ENCODE assay signal across 9 cellular contexts in the genomic region with DNA sequence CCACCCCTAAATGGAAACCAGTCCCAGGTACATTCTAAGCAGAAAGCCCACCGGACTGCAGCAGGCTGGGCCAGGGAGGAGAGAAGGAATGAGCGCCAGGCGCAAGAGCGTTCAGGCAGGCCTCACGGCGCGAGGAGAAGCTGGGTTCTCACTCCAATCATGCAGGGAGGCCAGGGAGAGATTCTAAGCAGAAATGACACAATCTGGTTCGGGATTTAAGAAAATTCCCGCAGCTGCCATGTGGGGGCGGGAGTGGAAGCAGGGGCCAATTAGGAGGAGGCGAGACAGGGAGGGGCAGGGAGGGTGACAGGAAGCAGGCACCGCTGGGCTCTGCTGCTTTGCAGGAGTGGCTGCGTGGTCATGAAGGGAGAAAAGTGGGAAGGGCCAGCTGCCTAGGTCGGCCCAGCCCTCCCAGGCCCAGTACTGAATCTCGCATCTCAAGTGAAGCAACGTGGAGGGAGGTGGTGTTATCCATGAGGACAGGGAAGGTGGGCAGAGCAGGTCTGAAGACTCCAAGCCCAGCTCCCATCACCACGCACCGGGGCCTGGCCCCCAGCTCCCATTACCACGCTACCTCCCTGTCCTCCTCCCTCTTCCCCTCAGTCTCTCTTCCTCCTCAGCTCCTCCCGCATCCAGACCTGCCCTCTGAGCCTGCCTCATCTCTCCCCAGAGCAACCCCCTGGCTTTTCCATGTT. TPM values are rescaled to one million over a fixed set of nuclear protein-coding genes. Genes with fewer than 3 reads are reported as not detected.
DNase-seq lines count a peak whose midpoint lies in the region; ATAC-seq and TF ChIP-seq lines count a peak whose summit lies in the region.
"Had no signal": no experiment of that assay in that cellular context is flagged by ENCODE, and none has a peak within 500 bp of the region (broad histone marks: within the 10 kb centered on the region; RNA-seq: fewer than 3 reads in every experiment).

No MANE protein-coding gene starts in this region.

- no peak overlapping the region for H3K9ac ChIP-seq in smooth muscle cell (ENCODE audit: low read depth)

- no peaks in the 10 kb centered on the region for H3K79me2 ChIP-seq in smooth muscle cell (ENCODE audit: low read depth)

- in situ Hi-C loops in SK-MEL-5 (cut with HindIII; ENCODE audit: low pct_unique_long_range_greater_than_20kb, low sequenced_read_pairs), result no loop called here

- no peaks in the 10 kb centered on the region for H3K27me3 ChIP-seq in smooth muscle cell (ENCODE audit: low read depth)

- ATAC-seq in GM18868 (IDR thresholded peaks at IDR 0.05; ENCODE audit: unreplicated experiment) (no peak), HG03097 (IDR thresholded peaks at IDR 0.05; ENCODE audit: low FRiP score, unreplicated experiment) (no peak)

- peak overlapping the region; percentile 10 for H3K27ac ChIP-seq in smooth muscle cell (ENCODE audit: low read depth)

- WGBS in smooth muscle cell (ENCODE audit: low lambda C conversion rate), result 19% methylated on average over 20 of the region's 20 CpGs

- no peaks in the 10 kb centered on the region for H3K9me3 ChIP-seq in smooth muscle cell (replicated peaks; ENCODE audit: low read depth)

- peak; percentile 25 for TF ChIP-seq CTCF in smooth muscle cell (IDR thresholded peaks at IDR 0.05; ENCODE audit: borderline replicate concordance, insufficient read depth, poor library complexity, severe bottlenecking)

- peaks cover 2% of the 10 kb centered on the region for H4K20me1 ChIP-seq in smooth muscle cell (ENCODE audit: low read depth)

- DNase-seq in NCI-H2081 (lab: John Stamatoyannopoulos, UW) (peak; percentile 28 to 41), NCI-H2081 treated with DMSO at 0.1 percent for 48 hours (lab: John Stamatoyannopoulos, UW) (no peak), SK-MEL-5 (ENCODE audit: low read depth, low spot score) (peak; percentile 79), cardiac septum (ENCODE audit: low spot score) (peak; percentile 77), smooth muscle cell (lab: John Stamatoyannopoulos, UW; ENCODE audit: unreplicated experiment) (peak; percentile 62), NOMO-1 (lab: John Stamatoyannopoulos, UW; ENCODE audit: unreplicated experiment in 2 of 2) (no peak)
- DNase-seq: CD4-positive, CD25-positive, alpha-beta regulatory T cell had no signal

- H3K4me2 ChIP-seq in smooth muscle cell, result peak overlapping the region; percentile 45

- intact Hi-C loops in cardiac septum (cut with DNase I), result no loop called here

- no peaks in the 10 kb centered on the region for H3K36me3 ChIP-seq in smooth muscle cell (ENCODE audit: low read depth)

- no peak overlapping the region for H2AFZ ChIP-seq in smooth muscle cell (ENCODE audit: low read depth)

- H3K4me1 ChIP-seq in smooth muscle cell (ENCODE audit: low read depth), result peaks cover 9% of the 10 kb centered on the region

- H3F3A ChIP-seq in smooth muscle cell (ENCODE audit: low read depth), result peaks cover 16% of the 10 kb centered on the region

- H3K4me3 ChIP-seq in smooth muscle cell, result no peak overlapping the region

RNA-seq across cellular contexts. Expression of gene NPHP4, which starts 11.8 kb away (rescaled TPM):
- total RNA-seq in SK-MEL-5 (2014; rRNA removed; shearing (Covaris generic)), result 3.4 and 5.9 TPM in 2 replicates
- 14.8 and 17.9 TPM in 2 replicates for polyA plus RNA-seq in SK-MEL-5 (2015; cell fraction: cytosol; rRNA removed)
- polyA plus RNA-seq in SK-MEL-5 (2015; cell fraction: nucleus; rRNA removed), result 60.8 and 76.2 TPM in 2 replicates
- total RNA-seq in cardiac septum, result 6.6 TPM
- 8.4 and 8.6 TPM in 2 replicates for total RNA-seq in smooth muscle cell
- polyA plus RNA-seq in smooth muscle cell, result 4.9 and 5.4 TPM in 2 replicates

Comparison
In these comparisons a context has a peak if more than half of its experiments do, and no peak if none do; other contexts are left out.
1. DNase-seq: peak in NCI-H2081 (2 of 2), SK-MEL-5 (single experiment), cardiac septum (single experiment) and smooth muscle cell (single experiment); none in NCI-H2081 treated with DMSO at 0.1 percent for 48 hours (single experiment) and NOMO-1 (0 of 2).